ENCODE assay signal across 1 cellular context in the genomic region with DNA sequence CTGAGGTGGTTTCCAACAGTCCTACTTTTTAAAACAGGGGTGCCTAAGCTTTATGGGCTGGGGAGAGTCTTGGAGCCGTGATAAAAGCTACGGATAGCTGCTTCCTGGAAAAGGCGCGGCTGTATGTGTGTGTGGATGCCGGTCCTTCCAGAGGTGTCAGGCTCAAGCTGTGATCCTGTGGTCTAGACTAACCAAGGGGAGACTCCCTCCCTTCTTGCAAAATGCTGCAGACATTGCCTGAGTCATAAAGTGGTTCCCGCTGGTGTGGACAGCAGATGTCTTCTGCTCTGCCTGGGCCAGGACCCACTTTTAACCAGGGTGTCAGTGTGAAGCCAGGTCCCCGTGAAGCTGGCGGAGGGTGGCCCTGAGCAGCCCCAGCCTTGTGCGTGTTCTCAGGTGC.
TF ChIP-seq lines count a peak whose summit lies in the region.

No MANE protein-coding gene starts in this region.

TF ChIP-seq in K562, 482 proteins besides CTCF, POLR2A, EP300 and RAD21 (continued from another document):
- no peak for TF ChIP-seq DMBX1 (CRISPR knock-in tag; IDR thresholded peaks at IDR 0.05; ENCODE audit: borderline replicate concordance)
- TF ChIP-seq MAFK (IDR thresholded peaks at IDR 0.05; ENCODE audit: low read length) = no peak
- no peak for TF ChIP-seq ZC3H11A (IDR thresholded peaks at IDR 0.05; ENCODE audit: low read depth, low read length)
- TF ChIP-seq FOXA3 (CRISPR knock-in tag; conservative IDR thresholded peaks at IDR 0.05 in 1 of 2, IDR thresholded peaks at IDR 0.05 in 1 of 2) = peak in 1 of 2 experiments; percentile 56; a peak in 1 of 4 replicates
- TF ChIP-seq ZNF395 (CRISPR knock-in tag; IDR thresholded peaks at IDR 0.05) = no peak
- TF ChIP-seq, protein P1, sequence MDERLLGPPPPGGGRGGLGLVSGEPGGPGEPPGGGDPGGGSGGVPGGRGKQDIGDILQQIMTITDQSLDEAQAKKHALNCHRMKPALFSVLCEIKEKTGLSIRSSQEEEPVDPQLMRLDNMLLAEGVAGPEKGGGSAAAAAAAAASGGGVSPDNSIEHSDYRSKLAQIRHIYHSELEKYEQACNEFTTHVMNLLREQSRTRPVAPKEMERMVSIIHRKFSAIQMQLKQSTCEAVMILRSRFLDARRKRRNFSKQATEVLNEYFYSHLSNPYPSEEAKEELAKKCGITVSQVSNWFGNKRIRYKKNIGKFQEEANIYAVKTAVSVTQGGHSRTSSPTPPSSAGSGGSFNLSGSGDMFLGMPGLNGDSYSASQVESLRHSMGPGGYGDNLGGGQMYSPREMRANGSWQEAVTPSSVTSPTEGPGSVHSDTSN (CRISPR knock-in tag; IDR thresholded peaks at IDR 0.05; ENCODE audit: low read depth) = no peak
- TF ChIP-seq, protein P1 (tag; conservative IDR thresholded peaks at IDR 0.05; ENCODE audit: low read depth) = no peak
- TF ChIP-seq, protein P2, sequence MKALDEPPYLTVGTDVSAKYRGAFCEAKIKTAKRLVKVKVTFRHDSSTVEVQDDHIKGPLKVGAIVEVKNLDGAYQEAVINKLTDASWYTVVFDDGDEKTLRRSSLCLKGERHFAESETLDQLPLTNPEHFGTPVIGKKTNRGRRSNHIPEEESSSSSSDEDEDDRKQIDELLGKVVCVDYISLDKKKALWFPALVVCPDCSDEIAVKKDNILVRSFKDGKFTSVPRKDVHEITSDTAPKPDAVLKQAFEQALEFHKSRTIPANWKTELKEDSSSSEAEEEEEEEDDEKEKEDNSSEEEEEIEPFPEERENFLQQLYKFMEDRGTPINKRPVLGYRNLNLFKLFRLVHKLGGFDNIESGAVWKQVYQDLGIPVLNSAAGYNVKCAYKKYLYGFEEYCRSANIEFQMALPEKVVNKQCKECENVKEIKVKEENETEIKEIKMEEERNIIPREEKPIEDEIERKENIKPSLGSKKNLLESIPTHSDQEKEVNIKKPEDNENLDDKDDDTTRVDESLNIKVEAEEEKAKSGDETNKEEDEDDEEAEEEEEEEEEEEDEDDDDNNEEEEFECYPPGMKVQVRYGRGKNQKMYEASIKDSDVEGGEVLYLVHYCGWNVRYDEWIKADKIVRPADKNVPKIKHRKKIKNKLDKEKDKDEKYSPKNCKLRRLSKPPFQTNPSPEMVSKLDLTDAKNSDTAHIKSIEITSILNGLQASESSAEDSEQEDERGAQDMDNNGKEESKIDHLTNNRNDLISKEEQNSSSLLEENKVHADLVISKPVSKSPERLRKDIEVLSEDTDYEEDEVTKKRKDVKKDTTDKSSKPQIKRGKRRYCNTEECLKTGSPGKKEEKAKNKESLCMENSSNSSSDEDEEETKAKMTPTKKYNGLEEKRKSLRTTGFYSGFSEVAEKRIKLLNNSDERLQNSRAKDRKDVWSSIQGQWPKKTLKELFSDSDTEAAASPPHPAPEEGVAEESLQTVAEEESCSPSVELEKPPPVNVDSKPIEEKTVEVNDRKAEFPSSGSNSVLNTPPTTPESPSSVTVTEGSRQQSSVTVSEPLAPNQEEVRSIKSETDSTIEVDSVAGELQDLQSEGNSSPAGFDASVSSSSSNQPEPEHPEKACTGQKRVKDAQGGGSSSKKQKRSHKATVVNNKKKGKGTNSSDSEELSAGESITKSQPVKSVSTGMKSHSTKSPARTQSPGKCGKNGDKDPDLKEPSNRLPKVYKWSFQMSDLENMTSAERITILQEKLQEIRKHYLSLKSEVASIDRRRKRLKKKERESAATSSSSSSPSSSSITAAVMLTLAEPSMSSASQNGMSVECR (CRISPR knock-in tag; IDR thresholded peaks at IDR 0.05) = 0 out of 2 replicates have a peak, but pooled peaks have one; percentile 30
- TF ChIP-seq ARID1B (IDR thresholded peaks at IDR 0.05) = no peak
- no peak for TF ChIP-seq ATF6 (CRISPR knock-in tag; IDR thresholded peaks at IDR 0.05)
- TF ChIP-seq TCF3 (CRISPR knock-in tag; IDR thresholded peaks at IDR 0.05) = peak; percentile 24; the same call in 1 of the 2 replicates
- no peak for TF ChIP-seq ZNF134 (CRISPR knock-in tag; conservative IDR thresholded peaks at IDR 0.05)
- TF ChIP-seq KAT8 (IDR thresholded peaks at IDR 0.05; ENCODE audit: low read depth) = no peak
- TF ChIP-seq, protein P3, sequence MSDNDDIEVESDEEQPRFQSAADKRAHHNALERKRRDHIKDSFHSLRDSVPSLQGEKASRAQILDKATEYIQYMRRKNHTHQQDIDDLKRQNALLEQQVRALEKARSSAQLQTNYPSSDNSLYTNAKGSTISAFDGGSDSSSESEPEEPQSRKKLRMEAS (CRISPR knock-in tag; IDR thresholded peaks at IDR 0.05) = peak; percentile 57
- peak in 1 of 2 experiments; percentile 46; a peak in 1 of 4 replicates for TF ChIP-seq TEAD1 (CRISPR knock-in tag; IDR thresholded peaks at IDR 0.05)
